Comparison of ENCODE assay signal across 1 cellular context in the genomic region with DNA sequence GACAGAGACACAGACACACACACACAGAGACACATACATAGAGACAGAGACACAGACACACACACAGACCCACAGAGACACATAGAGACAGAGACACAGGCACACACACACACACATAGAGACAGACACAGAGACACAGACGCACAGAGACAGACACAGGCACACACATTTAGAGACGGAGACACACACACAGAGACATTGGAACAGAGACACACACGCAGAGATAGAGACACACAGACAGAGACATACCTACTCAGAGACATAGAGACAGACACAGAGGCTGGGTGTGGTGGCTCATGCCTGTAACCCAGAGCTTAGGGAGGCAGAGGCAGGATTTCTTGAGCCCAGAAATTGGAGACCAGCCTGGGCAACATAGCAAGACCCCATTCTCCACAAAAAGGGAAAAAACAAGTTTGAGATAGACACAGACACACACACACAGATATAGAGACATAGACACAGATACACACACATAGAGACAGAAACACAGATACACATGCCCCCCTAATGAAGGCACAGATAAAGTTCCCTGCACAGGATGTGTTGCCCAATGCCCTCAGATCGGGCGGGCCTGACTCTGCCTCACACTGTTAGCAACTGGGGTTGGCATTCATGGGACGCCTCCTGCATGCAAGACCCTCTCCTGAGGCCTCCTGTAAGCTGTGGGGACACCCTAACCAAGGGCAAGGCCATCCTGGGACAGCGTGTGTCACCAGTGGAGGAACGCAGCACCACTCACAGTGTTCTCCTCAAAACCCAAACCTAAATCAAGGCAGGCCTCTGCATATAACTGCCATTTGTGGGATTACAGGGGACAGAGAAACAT.
TF ChIP-seq lines count a peak whose summit lies in the region.

No MANE protein-coding gene starts in this region.

TF ChIP-seq in GM12878, 131 proteins besides CTCF, POLR2A, EP300 and RAD21:
- TF ChIP-seq HDGF (IDR thresholded peaks at IDR 0.05): peak; percentile 72
- TF ChIP-seq, protein P1, sequence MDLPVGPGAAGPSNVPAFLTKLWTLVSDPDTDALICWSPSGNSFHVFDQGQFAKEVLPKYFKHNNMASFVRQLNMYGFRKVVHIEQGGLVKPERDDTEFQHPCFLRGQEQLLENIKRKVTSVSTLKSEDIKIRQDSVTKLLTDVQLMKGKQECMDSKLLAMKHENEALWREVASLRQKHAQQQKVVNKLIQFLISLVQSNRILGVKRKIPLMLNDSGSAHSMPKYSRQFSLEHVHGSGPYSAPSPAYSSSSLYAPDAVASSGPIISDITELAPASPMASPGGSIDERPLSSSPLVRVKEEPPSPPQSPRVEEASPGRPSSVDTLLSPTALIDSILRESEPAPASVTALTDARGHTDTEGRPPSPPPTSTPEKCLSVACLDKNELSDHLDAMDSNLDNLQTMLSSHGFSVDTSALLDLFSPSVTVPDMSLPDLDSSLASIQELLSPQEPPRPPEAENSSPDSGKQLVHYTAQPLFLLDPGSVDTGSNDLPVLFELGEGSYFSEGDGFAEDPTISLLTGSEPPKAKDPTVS (IDR thresholded peaks at IDR 0.05; ENCODE audit: low read depth, low read length): no peak
